14 cellular contexts compared by ENCODE assay signal in the genomic region with DNA sequence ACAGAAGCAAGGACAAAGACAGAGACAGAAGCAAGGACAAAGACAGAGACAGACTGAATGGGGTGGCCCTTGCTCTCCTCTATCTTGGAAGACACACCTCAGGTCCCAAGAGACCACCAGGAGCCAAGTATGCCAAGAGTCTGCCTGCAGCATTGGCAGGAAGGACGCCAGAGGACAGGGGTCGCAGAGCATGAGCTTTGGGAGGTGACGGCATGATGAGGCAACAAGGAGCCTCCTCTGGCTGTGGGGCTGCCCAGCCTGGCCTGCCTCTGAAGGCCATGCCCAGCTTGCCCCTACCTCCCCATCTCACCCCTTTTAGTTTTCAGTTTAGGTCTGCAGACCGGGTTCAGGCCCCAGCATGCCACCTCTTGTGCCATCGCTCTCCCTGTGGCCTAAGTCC. TPM values are rescaled to one million over a fixed set of nuclear protein-coding genes. Genes with fewer than 3 reads are reported as not detected.
A peak's percentile ranks its signal among the peaks of the same experiment; 100 is the strongest.
DNase-seq lines count a peak whose midpoint lies in the region; ATAC-seq and TF ChIP-seq lines count a peak whose summit lies in the region.
"Had no signal": no experiment of that assay in that cellular context is flagged by ENCODE, and none has a peak within 500 bp of the region (broad histone marks: within the 10 kb centered on the region; RNA-seq: fewer than 3 reads in every experiment).

No MANE protein-coding gene starts in this region.

- TF ChIP-seq CTCF in left ventricle myocardium inferior (IDR thresholded peaks at IDR 0.05; ENCODE audit: borderline replicate concordance), result no peak

- H3K4me3 ChIP-seq in BLaER1 (0 out of 2 replicates have a peak overlapping the region, but pooled peaks have one; percentile 36), left ventricle myocardium inferior (peak overlapping the region; percentile 36), rectal smooth muscle tissue (ENCODE audit: low read length) (peak overlapping the region; percentile 30)

- peaks cover 100% of the 10 kb centered on the region for H3K4me1 ChIP-seq in BLaER1
- H3K4me1 ChIP-seq in left ventricle myocardium inferior, result peaks cover 93% of the 10 kb centered on the region
- peaks cover 50% of the 10 kb centered on the region for H3K4me1 ChIP-seq in rectal smooth muscle tissue (ENCODE audit: control insufficient read depth, insufficient read depth, low read length)

- ATAC-seq in HG03342 (IDR thresholded peaks at IDR 0.05; ENCODE audit: unreplicated experiment), result no peak
- ATAC-seq: activated T-cell treated with anti-CD3 and anti-CD28 coated beads, Interleukin-2, amount 50 U/mL, for 72 hours had no signal

- peaks cover 53% of the 10 kb centered on the region for H3K36me3 ChIP-seq in BLaER1
- peaks cover 19% of the 10 kb centered on the region for H3K36me3 ChIP-seq in left ventricle myocardium inferior
- no peaks in the 10 kb centered on the region for H3K36me3 ChIP-seq in rectal smooth muscle tissue (ENCODE audit: control insufficient read depth, insufficient read depth, low read length)

- DNase-seq in left ventricle myocardium inferior (no peak), mesenteric fat pad (ENCODE audit: low spot score) (no peak), anterior cingulate cortex (lab: John Stamatoyannopoulos, UW) (no peak)
- no peak for DNase-seq in stimulated activated CD8-positive, alpha-beta memory T cell treated with anti-CD3 and anti-CD28 coated beads, Interleukin-4, amount 100 ng/mL, for 48 hours
- DNase-seq: activated T-cell treated with anti-CD3 and anti-CD28 coated beads, Interleukin-2, amount 50 U/mL, for 72 hours; CD4-positive, alpha-beta memory T cell; NK-92 treated with Interleukin-12 subunit alpha and Interleukin-12 subunit beta, amount 100 ng/mL, for 24 hours had no signal

- H3K4me2 ChIP-seq in BLaER1, result peak overlapping the region; percentile 100

- H3K9ac ChIP-seq in BLaER1 (peak overlapping the region; percentile 82), rectal smooth muscle tissue (ENCODE audit: low read length) (no peak overlapping the region)

- H3K27ac ChIP-seq in BLaER1 (peak overlapping the region; percentile 93), angular gyrus (ENCODE audit: low read depth, low read length) (peak overlapping the region; percentile 49), left ventricle myocardium inferior (replicated peaks) (peak overlapping the region; percentile 89), rectal smooth muscle tissue (ENCODE audit: low read depth, low read length) (no peak overlapping the region)
- H3K27ac ChIP-seq: epithelial cell of prostate had no signal

- no peaks in the 10 kb centered on the region for H3K27me3 ChIP-seq in BLaER1
- H3K27me3 ChIP-seq in left ventricle myocardium inferior (ENCODE audit: low read depth), result no peaks in the 10 kb centered on the region
- H3K27me3 ChIP-seq in rectal smooth muscle tissue (ENCODE audit: control insufficient read depth, insufficient read depth, low read length), result no peaks in the 10 kb centered on the region

- H4K20me1 ChIP-seq in BLaER1, result no peaks in the 10 kb centered on the region

- no peaks in the 10 kb centered on the region for H3K9me3 ChIP-seq in BLaER1
- no peaks in the 10 kb centered on the region for H3K9me3 ChIP-seq in left ventricle myocardium inferior (replicated peaks)

- intact Hi-C loops in left ventricle myocardium inferior (cut with micrococcal nuclease), result no loop called here

RNA-seq across cellular contexts. Expression of a gene that starts 17.6 kb away (rescaled TPM):
- total RNA-seq in left ventricle myocardium inferior (39.7 TPM), mesenteric fat pad (201 TPM)
- total RNA-seq: CD4-positive, alpha-beta memory T cell had no signal

RNA-seq across cellular contexts. Expression of a gene that starts 28.6 kb away (rescaled TPM):
- not detected for total RNA-seq in left ventricle myocardium inferior
- 0.35 TPM for total RNA-seq in mesenteric fat pad
- total RNA-seq: activated T-cell treated with anti-CD3 and anti-CD28 coated beads, Interleukin-2, amount 50 U/mL, for 72 hours; CD4-positive, alpha-beta memory T cell; M059J; mononuclear cell had no signal

RNA-seq across cellular contexts. Expression of a gene that starts 51.6 kb away (rescaled TPM):
- total RNA-seq in left ventricle myocardium inferior (15.5 TPM), mesenteric fat pad (58.6 TPM)

RNA-seq across cellular contexts. Expression of a gene that starts 51.9 kb away (rescaled TPM):
- total RNA-seq in left ventricle myocardium inferior (not detected), mesenteric fat pad (not detected)
- total RNA-seq: activated T-cell treated with anti-CD3 and anti-CD28 coated beads, Interleukin-2, amount 50 U/mL, for 72 hours; CD4-positive, alpha-beta memory T cell; M059J had no signal
